ENCODE assay signal across 8 cellular contexts in genomic region chr11:81658722-81659121, GRCh38.
DNase-seq lines count a peak whose midpoint lies in the region; ATAC-seq and TF ChIP-seq lines count a peak whose summit lies in the region.

No MANE protein-coding gene starts in this region.

- DNase-seq in NCI-H82 (lab: John Stamatoyannopoulos, UW) = peak; percentile 33
- no peak for DNase-seq in NCI-H82 treated with DMSO at 0.1 percent for 48 hours (lab: John Stamatoyannopoulos, UW; ENCODE audit: unreplicated experiment)
- DNase-seq in H4 (ENCODE audit: low spot score) = peak; percentile 36
- peak; percentile 55 for DNase-seq in NAMALWA (ENCODE audit: low spot score)
- DNase-seq in foreskin keratinocyte = peak in 1 of 2 donors; percentile 25
- no peak for DNase-seq in central memory CD4-positive, alpha-beta T cell
- no peak for DNase-seq in mesenteric fat pad (ENCODE audit: low spot score)
- no peak for DNase-seq in lower leg skin (ENCODE audit: low spot score in 2 of 2)

- TF ChIP-seq CTCF in foreskin keratinocyte (conservative IDR thresholded peaks at IDR 0.05) (peak; percentile 59), lower leg skin (IDR thresholded peaks at IDR 0.05) (no peak)

- H3K27me3 ChIP-seq in foreskin keratinocyte = no peaks in the 10 kb centered on the region

- ATAC-seq in foreskin keratinocyte = peak; percentile 51

- H3K27ac ChIP-seq in foreskin keratinocyte = no peak overlapping the region

- H3K4me3 ChIP-seq in lower leg skin (ENCODE audit: low read depth, poor library complexity, severe bottlenecking) = no peak overlapping the region

- WGBS in lower leg skin, 2 donors = 53 to 70% methylated on average over 1 of the region's 1 CpG

- intact Hi-C loops in lower leg skin (cut with DNase I; ENCODE audit: low total_unique reads) = no loop called here

- no peak for TF ChIP-seq POLR2A in lower leg skin (IDR thresholded peaks at IDR 0.05)

- no peaks in the 10 kb centered on the region for H3K4me1 ChIP-seq in foreskin keratinocyte

Comparison
In these comparisons a context has a peak if more than half of its experiments do, and no peak if none do; other contexts are left out.
1. DNase-seq: peak in NCI-H82 (single experiment), H4 (single experiment) and NAMALWA (single experiment); none in NCI-H82 treated with DMSO at 0.1 percent for 48 hours (single experiment), central memory CD4-positive, alpha-beta T cell (single experiment), mesenteric fat pad (single experiment) and lower leg skin (0 of 2).